1 cellular context compared by ENCODE assay signal in the genomic region with DNA sequence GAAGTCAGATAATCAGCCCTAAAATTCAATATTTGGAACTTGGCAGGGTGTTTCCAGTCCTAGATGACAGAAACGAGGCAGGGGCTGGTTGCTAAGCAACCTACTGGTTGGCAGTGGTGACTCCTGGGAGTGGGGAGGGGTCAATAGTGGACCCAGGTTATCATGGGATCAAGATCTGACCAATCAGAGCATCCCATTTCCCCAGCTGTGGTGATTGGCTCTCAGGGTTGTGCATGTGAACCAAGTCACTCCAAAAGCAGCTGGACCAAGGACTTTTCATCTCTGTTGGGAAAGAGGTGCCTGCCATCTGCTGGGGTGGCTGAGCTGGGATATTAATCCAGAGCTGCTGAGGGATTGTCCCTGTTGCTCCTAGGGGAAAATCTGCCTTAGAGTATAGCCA.
TF ChIP-seq lines count a peak whose summit lies in the region.

No MANE protein-coding gene starts in this region.

TF ChIP-seq in H1, 55 proteins besides CTCF, POLR2A, EP300 and RAD21 (continued from another document):
- TF ChIP-seq, protein P1, sequence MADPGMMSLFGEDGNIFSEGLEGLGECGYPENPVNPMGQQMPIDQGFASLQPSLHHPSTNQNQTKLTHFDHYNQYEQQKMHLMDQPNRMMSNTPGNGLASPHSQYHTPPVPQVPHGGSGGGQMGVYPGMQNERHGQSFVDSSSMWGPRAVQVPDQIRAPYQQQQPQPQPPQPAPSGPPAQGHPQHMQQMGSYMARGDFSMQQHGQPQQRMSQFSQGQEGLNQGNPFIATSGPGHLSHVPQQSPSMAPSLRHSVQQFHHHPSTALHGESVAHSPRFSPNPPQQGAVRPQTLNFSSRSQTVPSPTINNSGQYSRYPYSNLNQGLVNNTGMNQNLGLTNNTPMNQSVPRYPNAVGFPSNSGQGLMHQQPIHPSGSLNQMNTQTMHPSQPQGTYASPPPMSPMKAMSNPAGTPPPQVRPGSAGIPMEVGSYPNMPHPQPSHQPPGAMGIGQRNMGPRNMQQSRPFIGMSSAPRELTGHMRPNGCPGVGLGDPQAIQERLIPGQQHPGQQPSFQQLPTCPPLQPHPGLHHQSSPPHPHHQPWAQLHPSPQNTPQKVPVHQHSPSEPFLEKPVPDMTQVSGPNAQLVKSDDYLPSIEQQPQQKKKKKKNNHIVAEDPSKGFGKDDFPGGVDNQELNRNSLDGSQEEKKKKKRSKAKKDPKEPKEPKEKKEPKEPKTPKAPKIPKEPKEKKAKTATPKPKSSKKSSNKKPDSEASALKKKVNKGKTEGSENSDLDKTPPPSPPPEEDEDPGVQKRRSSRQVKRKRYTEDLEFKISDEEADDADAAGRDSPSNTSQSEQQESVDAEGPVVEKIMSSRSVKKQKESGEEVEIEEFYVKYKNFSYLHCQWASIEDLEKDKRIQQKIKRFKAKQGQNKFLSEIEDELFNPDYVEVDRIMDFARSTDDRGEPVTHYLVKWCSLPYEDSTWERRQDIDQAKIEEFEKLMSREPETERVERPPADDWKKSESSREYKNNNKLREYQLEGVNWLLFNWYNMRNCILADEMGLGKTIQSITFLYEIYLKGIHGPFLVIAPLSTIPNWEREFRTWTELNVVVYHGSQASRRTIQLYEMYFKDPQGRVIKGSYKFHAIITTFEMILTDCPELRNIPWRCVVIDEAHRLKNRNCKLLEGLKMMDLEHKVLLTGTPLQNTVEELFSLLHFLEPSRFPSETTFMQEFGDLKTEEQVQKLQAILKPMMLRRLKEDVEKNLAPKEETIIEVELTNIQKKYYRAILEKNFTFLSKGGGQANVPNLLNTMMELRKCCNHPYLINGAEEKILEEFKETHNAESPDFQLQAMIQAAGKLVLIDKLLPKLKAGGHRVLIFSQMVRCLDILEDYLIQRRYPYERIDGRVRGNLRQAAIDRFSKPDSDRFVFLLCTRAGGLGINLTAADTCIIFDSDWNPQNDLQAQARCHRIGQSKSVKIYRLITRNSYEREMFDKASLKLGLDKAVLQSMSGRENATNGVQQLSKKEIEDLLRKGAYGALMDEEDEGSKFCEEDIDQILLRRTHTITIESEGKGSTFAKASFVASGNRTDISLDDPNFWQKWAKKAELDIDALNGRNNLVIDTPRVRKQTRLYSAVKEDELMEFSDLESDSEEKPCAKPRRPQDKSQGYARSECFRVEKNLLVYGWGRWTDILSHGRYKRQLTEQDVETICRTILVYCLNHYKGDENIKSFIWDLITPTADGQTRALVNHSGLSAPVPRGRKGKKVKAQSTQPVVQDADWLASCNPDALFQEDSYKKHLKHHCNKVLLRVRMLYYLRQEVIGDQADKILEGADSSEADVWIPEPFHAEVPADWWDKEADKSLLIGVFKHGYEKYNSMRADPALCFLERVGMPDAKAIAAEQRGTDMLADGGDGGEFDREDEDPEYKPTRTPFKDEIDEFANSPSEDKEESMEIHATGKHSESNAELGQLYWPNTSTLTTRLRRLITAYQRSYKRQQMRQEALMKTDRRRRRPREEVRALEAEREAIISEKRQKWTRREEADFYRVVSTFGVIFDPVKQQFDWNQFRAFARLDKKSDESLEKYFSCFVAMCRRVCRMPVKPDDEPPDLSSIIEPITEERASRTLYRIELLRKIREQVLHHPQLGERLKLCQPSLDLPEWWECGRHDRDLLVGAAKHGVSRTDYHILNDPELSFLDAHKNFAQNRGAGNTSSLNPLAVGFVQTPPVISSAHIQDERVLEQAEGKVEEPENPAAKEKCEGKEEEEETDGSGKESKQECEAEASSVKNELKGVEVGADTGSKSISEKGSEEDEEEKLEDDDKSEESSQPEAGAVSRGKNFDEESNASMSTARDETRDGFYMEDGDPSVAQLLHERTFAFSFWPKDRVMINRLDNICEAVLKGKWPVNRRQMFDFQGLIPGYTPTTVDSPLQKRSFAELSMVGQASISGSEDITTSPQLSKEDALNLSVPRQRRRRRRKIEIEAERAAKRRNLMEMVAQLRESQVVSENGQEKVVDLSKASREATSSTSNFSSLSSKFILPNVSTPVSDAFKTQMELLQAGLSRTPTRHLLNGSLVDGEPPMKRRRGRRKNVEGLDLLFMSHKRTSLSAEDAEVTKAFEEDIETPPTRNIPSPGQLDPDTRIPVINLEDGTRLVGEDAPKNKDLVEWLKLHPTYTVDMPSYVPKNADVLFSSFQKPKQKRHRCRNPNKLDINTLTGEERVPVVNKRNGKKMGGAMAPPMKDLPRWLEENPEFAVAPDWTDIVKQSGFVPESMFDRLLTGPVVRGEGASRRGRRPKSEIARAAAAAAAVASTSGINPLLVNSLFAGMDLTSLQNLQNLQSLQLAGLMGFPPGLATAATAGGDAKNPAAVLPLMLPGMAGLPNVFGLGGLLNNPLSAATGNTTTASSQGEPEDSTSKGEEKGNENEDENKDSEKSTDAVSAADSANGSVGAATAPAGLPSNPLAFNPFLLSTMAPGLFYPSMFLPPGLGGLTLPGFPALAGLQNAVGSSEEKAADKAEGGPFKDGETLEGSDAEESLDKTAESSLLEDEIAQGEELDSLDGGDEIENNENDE (IDR thresholded peaks at IDR 0.05; ENCODE audit: insufficient replicate concordance, low read length) = no peak
- TF ChIP-seq BACH1 (IDR thresholded peaks at IDR 0.05; ENCODE audit: low read length) = no peak
- no peak for TF ChIP-seq TEAD4 (IDR thresholded peaks at IDR 0.05; ENCODE audit: low read depth, low read length)
- TF ChIP-seq TCF12 (IDR thresholded peaks at IDR 0.05; ENCODE audit: low read depth, low read length) = no peak
- no peak for TF ChIP-seq POLR2AphosphoS5 (IDR thresholded peaks at IDR 0.05; ENCODE audit: low read depth, low read length)
- no peak for TF ChIP-seq BCL11A (IDR thresholded peaks at IDR 0.05; ENCODE audit: low read depth in 2 of 2, low read length in 2 of 2)
- TF ChIP-seq JUND (IDR thresholded peaks at IDR 0.05; ENCODE audit: low read length) = no peak
- TF ChIP-seq GABPA (IDR thresholded peaks at IDR 0.05; ENCODE audit: borderline replicate concordance, insufficient read depth, low read length) = no peak
- TF ChIP-seq, protein P2, sequence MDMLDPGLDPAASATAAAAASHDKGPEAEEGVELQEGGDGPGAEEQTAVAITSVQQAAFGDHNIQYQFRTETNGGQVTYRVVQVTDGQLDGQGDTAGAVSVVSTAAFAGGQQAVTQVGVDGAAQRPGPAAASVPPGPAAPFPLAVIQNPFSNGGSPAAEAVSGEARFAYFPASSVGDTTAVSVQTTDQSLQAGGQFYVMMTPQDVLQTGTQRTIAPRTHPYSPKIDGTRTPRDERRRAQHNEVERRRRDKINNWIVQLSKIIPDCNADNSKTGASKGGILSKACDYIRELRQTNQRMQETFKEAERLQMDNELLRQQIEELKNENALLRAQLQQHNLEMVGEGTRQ (IDR thresholded peaks at IDR 0.05; ENCODE audit: low read length) = no peak
- TF ChIP-seq POU5F1 (IDR thresholded peaks at IDR 0.05; ENCODE audit: low read depth, low read length) = no peak
- no peak for TF ChIP-seq SUZ12 (IDR thresholded peaks at IDR 0.05; ENCODE audit: low read length)
- no peak for TF ChIP-seq KDM5A (IDR thresholded peaks at IDR 0.05; ENCODE audit: low read length)
- no peak for TF ChIP-seq HDAC2 (IDR thresholded peaks at IDR 0.05; ENCODE audit: borderline replicate concordance in 1 of 2, low read depth in 2 of 2, low read length in 2 of 2)
- no peak for TF ChIP-seq TBP (IDR thresholded peaks at IDR 0.05; ENCODE audit: low read depth, low read length)
- TF ChIP-seq BRCA1 (IDR thresholded peaks at IDR 0.05; ENCODE audit: low read depth, low read length) = no peak
